In the genomic region with DNA sequence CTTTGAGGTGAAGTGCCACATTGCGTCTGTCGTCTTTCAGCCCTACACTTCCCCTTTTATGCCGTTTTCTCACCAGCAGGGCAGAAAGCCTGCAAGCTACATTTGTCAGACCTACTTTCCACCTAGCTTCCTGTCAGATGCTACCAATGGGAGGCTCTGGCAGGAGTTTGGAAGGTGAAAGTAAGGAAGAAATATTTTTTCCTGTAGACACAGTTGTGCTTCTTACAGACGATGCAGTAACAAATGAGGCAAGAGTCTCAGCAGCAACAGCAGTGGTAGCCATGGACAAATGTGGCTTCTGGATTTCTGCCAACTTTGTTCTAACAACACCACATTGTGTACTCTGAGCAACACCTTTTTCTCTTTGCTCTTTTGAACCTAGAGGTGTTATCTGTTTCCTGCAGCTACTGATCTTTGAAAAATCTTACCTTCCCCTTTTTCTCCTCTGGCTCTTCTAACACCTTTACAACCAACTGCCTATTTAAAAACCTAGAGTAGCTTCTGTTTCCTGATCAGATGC, we compare ENCODE assay signal across 7 cellular contexts.
A peak's percentile ranks its signal among the peaks of the same experiment; 100 is the strongest.
DNase-seq lines count a peak whose midpoint lies in the region; ATAC-seq lines count a peak whose summit lies in the region.

No MANE protein-coding gene starts in this region.

- no peaks in the 10 kb centered on the region for H3K36me3 Mint-ChIP-seq in activated naive CD8-positive, alpha-beta T cell treated with anti-CD3 and anti-CD28 coated beads, Interleukin-2, amount 50 U/mL, for 24 hours (ENCODE audit: low read depth)

- H3K27me3 Mint-ChIP-seq in activated naive CD8-positive, alpha-beta T cell treated with anti-CD3 and anti-CD28 coated beads, Interleukin-2, amount 50 U/mL, for 24 hours, result no peaks in the 10 kb centered on the region

- DNase-seq in NOMO-1 treated with dmso at 0.1 percent for 144 hours (lab: John Stamatoyannopoulos, UW; ENCODE audit: unreplicated experiment) (peak; percentile 37), EL (no peak), NCI-H82 (lab: John Stamatoyannopoulos, UW) (no peak)
- DNase-seq in activated naive CD8-positive, alpha-beta T cell treated with anti-CD3 and anti-CD28 coated beads, Interleukin-2, amount 50 U/mL, for 24 hours, result peak; percentile 12
- DNase-seq in stimulated activated CD8-positive, alpha-beta memory T cell treated with anti-CD3 and anti-CD28 coated beads, Interleukin-12 subunit alpha, Interleukin-12 subunit beta, amount 100 ng/mL, for 1 hour (ENCODE audit: low read depth), result peak; percentile 11

- peaks cover 51% of the 10 kb centered on the region for H3K4me1 Mint-ChIP-seq in activated naive CD8-positive, alpha-beta T cell treated with anti-CD3 and anti-CD28 coated beads, Interleukin-2, amount 50 U/mL, for 24 hours

- ATAC-seq in GM19025 (IDR thresholded peaks at IDR 0.05; ENCODE audit: low read depth, unreplicated experiment), result peak; percentile 63
- peak; percentile 91 for ATAC-seq in HG02884 (IDR thresholded peaks at IDR 0.05; ENCODE audit: unreplicated experiment)
- ATAC-seq in activated naive CD8-positive, alpha-beta T cell treated with anti-CD3 and anti-CD28 coated beads, Interleukin-2, amount 50 U/mL, for 24 hours, result peak; percentile 64

- H3K4me3 Mint-ChIP-seq in activated naive CD8-positive, alpha-beta T cell treated with anti-CD3 and anti-CD28 coated beads, Interleukin-2, amount 50 U/mL, for 24 hours, result no peak overlapping the region

- H3K9me3 Mint-ChIP-seq in activated naive CD8-positive, alpha-beta T cell treated with anti-CD3 and anti-CD28 coated beads, Interleukin-2, amount 50 U/mL, for 24 hours, result no peaks in the 10 kb centered on the region

- H3K27ac Mint-ChIP-seq in activated naive CD8-positive, alpha-beta T cell treated with anti-CD3 and anti-CD28 coated beads, Interleukin-2, amount 50 U/mL, for 24 hours, result no peak overlapping the region

Comparison
In these comparisons a context has a peak if more than half of its experiments do, and no peak if none do; other contexts are left out.
1. DNase-seq: peak in NOMO-1 treated with dmso at 0.1 percent for 144 hours (single experiment), activated naive CD8-positive, alpha-beta T cell treated with anti-CD3 and anti-CD28 coated beads, Interleukin-2, amount 50 U/mL, for 24 hours (single experiment) and stimulated activated CD8-positive, alpha-beta memory T cell treated with anti-CD3 and anti-CD28 coated beads, Interleukin-12 subunit alpha, Interleukin-12 subunit beta, amount 100 ng/mL, for 1 hour (single experiment); none in EL (single experiment) and NCI-H82 (single experiment).
2. Peak in every context shown above with its lines, with median percentiles within 50 percentile points of each other: ATAC-seq.